ENCODE assay signal across 11 cellular contexts in the genomic region with DNA sequence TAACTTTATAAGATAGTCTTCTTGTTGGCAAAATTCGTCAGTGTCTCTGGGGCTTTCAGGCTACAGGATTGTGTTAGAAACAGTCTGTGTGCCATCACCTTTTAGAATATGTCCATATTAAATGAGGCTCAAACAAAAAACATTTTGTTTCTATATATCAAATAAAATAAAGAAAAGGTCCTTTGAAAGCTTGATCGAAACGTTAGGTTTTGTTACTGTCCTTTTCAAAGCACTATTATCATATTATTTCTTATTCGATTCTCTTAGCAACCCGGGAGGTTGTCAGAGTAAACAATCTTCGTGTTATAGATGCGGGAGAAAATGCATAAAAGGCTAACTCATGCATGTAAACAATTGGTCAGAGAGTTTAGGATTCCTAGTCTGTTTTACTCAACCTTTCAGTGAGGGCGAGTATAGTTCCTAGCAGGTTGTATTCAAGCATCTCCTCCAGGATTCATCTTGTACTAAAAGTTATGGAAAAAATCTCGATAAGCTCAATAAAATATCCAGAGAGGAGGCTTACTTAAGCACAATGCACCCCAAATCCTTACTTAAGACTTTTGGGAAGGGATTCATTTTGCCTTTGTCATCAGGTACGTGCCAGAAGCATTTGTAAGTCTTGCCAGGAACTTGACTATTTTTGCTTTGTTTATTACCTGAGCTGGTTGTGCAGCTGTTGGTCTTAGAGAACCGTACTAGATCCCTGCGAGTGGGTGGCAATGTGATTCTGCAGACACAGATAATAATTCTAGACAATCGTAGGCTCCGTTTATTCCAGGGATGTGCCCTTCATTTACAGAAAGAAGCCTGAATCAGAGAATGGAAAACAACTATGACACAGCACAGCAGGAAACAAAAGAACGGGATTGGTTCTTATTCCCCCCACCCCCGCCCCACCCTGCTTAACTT.
DNase-seq lines count a peak whose midpoint lies in the region; ATAC-seq, FAIRE-seq and TF ChIP-seq lines count a peak whose summit lies in the region.
"Had no signal": no experiment of that assay in that cellular context is flagged by ENCODE, and none has a peak within 500 bp of the region (broad histone marks: within the 10 kb centered on the region; RNA-seq: fewer than 3 reads in every experiment).

No MANE protein-coding gene starts in this region.

- H3K36me3 ChIP-seq in HEK293 (ENCODE audit: control insufficient read depth in 2 of 2, insufficient read depth in 1 of 2, low read length in 2 of 2): no peaks in the 10 kb centered on the region
- H3K36me3 ChIP-seq in HepG2 (replicated peaks in 1 of 2; ENCODE audit: control insufficient read depth in 1 of 2, insufficient read depth in 2 of 2, low read length in 2 of 2): no peaks in the 10 kb centered on the region
- H3K36me3 ChIP-seq in left ventricle myocardium inferior: no peaks in the 10 kb centered on the region

- peak overlapping the region; percentile 12 for H2AFZ ChIP-seq in HepG2 (ENCODE audit: low read length)

- H4K20me1 ChIP-seq in HepG2 (ENCODE audit: insufficient read depth, low read length): no peaks in the 10 kb centered on the region

- H3K4me2 ChIP-seq in HepG2 (ENCODE audit: low read depth, low read length): peak overlapping the region; percentile 58

- TF ChIP-seq RAD21 in HepG2 (CRISPR knock-in tag; IDR thresholded peaks at IDR 0.05): no peak

- CTCF ChIA-PET in HEK293 (lab: Yijun Ruan, JAX): interaction anchor here (1.0 to 1.3 kb wide), 2 partner anchors 18 to 163 kb away, joined by 4 read pairs; no protein-coding TSS in a partner anchor
- CTCF ChIA-PET in HepG2 (lab: Yijun Ruan, JAX; ENCODE audit: low intra/inter-chr PET ratio, low total read pairs): no interaction called here

- H3K9me3 ChIP-seq in HEK293 (ENCODE audit: control insufficient read depth, insufficient read depth, low read depth, low read length) (no peaks in the 10 kb centered on the region), HepG2 (ENCODE audit: low read length) (no peaks in the 10 kb centered on the region), left ventricle myocardium inferior (replicated peaks) (no peaks in the 10 kb centered on the region)

- peak overlapping the region; percentile 98 for H3K27ac Mint-ChIP-seq in activated T-helper 1 cell treated with anti-CD3 and anti-CD28 coated beads, Interleukin-12 subunit alpha, Interleukin-12 subunit beta, Interleukin-2, Interleukin-4 antibody, amounts not matched to agents 30 ng/mL and 10 ng/mL and 1 ng/mL, durations not matched to agents 14 hours and 24 hours and 36 hours

- no peaks in the 10 kb centered on the region for H3K9me3 Mint-ChIP-seq in activated T-helper 1 cell treated with anti-CD3 and anti-CD28 coated beads, Interleukin-12 subunit alpha, Interleukin-12 subunit beta, Interleukin-2, Interleukin-4 antibody, amounts not matched to agents 30 ng/mL and 10 ng/mL and 1 ng/mL, durations not matched to agents 14 hours and 24 hours and 36 hours

- TF ChIP-seq EP300 in HepG2 (IDR thresholded peaks at IDR 0.05; ENCODE audit: low read depth in 2 of 2, low read length in 2 of 2) (peak in 1 of 2 experiments; percentile 40; a peak in 1 of 4 replicates), HepG2 (CRISPR knock-in tag; IDR thresholded peaks at IDR 0.05; ENCODE audit: borderline replicate concordance) (no peak)

- no peak for TF ChIP-seq CTCF in HEK293 (tag by site-specific recombination; IDR thresholded peaks at IDR 0.05)
- TF ChIP-seq CTCF in HepG2 (CRISPR knock-in tag; IDR thresholded peaks at IDR 0.05): no peak
- no peak for TF ChIP-seq CTCF in left ventricle myocardium inferior (IDR thresholded peaks at IDR 0.05; ENCODE audit: borderline replicate concordance)

- no peak overlapping the region for H3K27ac ChIP-seq in HEK293 (ENCODE audit: extremely low read depth, low read depth, low read length)
- peak overlapping the region; percentile 48 for H3K27ac ChIP-seq in HepG2 (ENCODE audit: extremely low read length, insufficient read depth, low read length)
- H3K27ac ChIP-seq in left ventricle myocardium inferior (replicated peaks): no peak overlapping the region

- no peak for FAIRE-seq in HepG2 (lab: Jason Lieb, UNC)

- ATAC-seq in HepG2 (no peak; the same call in 2 of the 3 replicates), HG03175 (IDR thresholded peaks at IDR 0.05; ENCODE audit: unreplicated experiment) (no peak), GM21717 (IDR thresholded peaks at IDR 0.05; ENCODE audit: unreplicated experiment) (no peak)

- intact Hi-C loops in activated T-helper 1 cell treated with anti-CD3 and anti-CD28 coated beads, Interleukin-12 subunit alpha, Interleukin-12 subunit beta, Interleukin-2, Interleukin-4 antibody, amounts not matched to agents 30 ng/mL and 10 ng/mL and 1 ng/mL, durations not matched to agents 14 hours and 24 hours and 36 hours (cut with micrococcal nuclease): loop anchor here (2.0 kb wide), 1 partner anchor 100 kb away; no protein-coding TSS in a partner anchor
- intact Hi-C loops in HepG2 (cut with micrococcal nuclease; ENCODE audit: unreplicated experiment) (no loop called here), left ventricle myocardium inferior (cut with micrococcal nuclease) (no loop called here)

- H3K27me3 ChIP-seq in HepG2 (ENCODE audit: control insufficient read depth in 1 of 2, insufficient read depth in 2 of 2, low read length in 2 of 2) (no peaks in the 10 kb centered on the region), left ventricle myocardium inferior (ENCODE audit: low read depth) (no peaks in the 10 kb centered on the region)

- H3K4me1 ChIP-seq in HEK293 (ENCODE audit: control insufficient read depth, insufficient read depth, low read length): no peaks in the 10 kb centered on the region; the same call in 1 of the 2 replicates
- peaks cover 59% of the 10 kb centered on the region for H3K4me1 ChIP-seq in HepG2 (ENCODE audit: insufficient read depth, low read length)
- peaks cover 14% of the 10 kb centered on the region for H3K4me1 ChIP-seq in left ventricle myocardium inferior

- WGBS in HepG2 (ENCODE audit: low lambda C conversion rate): 74% methylated on average over 16 of the region's 16 CpGs

- no peak overlapping the region for H3K4me3 ChIP-seq in HEK293 (ENCODE audit: low read depth, low read length)
- H3K4me3 ChIP-seq in HepG2 (replicated peaks in 1 of 3; ENCODE audit: insufficient read depth in 1 of 3, low read depth in 2 of 3, low read length in 3 of 3): no peak overlapping the region; a peak in 1 of 6 replicates
- no peak overlapping the region for H3K4me3 ChIP-seq in left ventricle myocardium inferior

- no peaks in the 10 kb centered on the region for H3K79me2 ChIP-seq in HepG2 (ENCODE audit: insufficient read depth, low read length)

- DNase-seq in A172 (ENCODE audit: low spot score) (peak; percentile 87), HepG2 (ENCODE audit: low spot score) (no peak), foreskin melanocyte (no peak), left ventricle myocardium inferior (no peak)
- no peak for DNase-seq in activated T-helper 1 cell treated with anti-CD3 and anti-CD28 coated beads, Interleukin-12 subunit alpha, Interleukin-12 subunit beta, Interleukin-2, Interleukin-4 antibody, amounts not matched to agents 30 ng/mL and 10 ng/mL and 1 ng/mL, durations not matched to agents 14 hours and 24 hours and 36 hours (ENCODE audit: low spot score)
- DNase-seq: GOT3; NCI-H146; stimulated activated CD4-positive, alpha-beta T cell treated with anti-CD3 and anti-CD28 coated beads, Interleukin-4, amount 100 ng/mL, for 1 hour had no signal

- H3K4me1 Mint-ChIP-seq in activated T-helper 1 cell treated with anti-CD3 and anti-CD28 coated beads, Interleukin-12 subunit alpha, Interleukin-12 subunit beta, Interleukin-2, Interleukin-4 antibody, amounts not matched to agents 30 ng/mL and 10 ng/mL and 1 ng/mL, durations not matched to agents 14 hours and 24 hours and 36 hours (ENCODE audit: low read depth): peaks cover 78% of the 10 kb centered on the region

- no peaks in the 10 kb centered on the region for H3K27me3 Mint-ChIP-seq in activated T-helper 1 cell treated with anti-CD3 and anti-CD28 coated beads, Interleukin-12 subunit alpha, Interleukin-12 subunit beta, Interleukin-2, Interleukin-4 antibody, amounts not matched to agents 30 ng/mL and 10 ng/mL and 1 ng/mL, durations not matched to agents 14 hours and 24 hours and 36 hours (ENCODE audit: insufficient read depth)

- no peaks in the 10 kb centered on the region for H3K36me3 Mint-ChIP-seq in activated T-helper 1 cell treated with anti-CD3 and anti-CD28 coated beads, Interleukin-12 subunit alpha, Interleukin-12 subunit beta, Interleukin-2, Interleukin-4 antibody, amounts not matched to agents 30 ng/mL and 10 ng/mL and 1 ng/mL, durations not matched to agents 14 hours and 24 hours and 36 hours (ENCODE audit: low read depth)

- no peak for TF ChIP-seq POLR2A in HepG2 (IDR thresholded peaks at IDR 0.05; ENCODE audit: insufficient read depth in 1 of 2, low read depth in 2 of 2, low read length in 2 of 2)

- TSS peak; percentile 71 for BruUV-seq in HepG2 (replicated peaks; lab: Mats Ljungman, UMichigan)

- in situ Hi-C loops in HepG2 (cut with HindIII; ENCODE audit: extremely low pct_ligation_motif_present, low pct_unique_long_range_greater_than_20kb): no loop called here

- H3K9ac ChIP-seq in HepG2 (ENCODE audit: insufficient read depth, low read depth, low read length): peak overlapping the region; percentile 50

- POLR2A ChIA-PET in HEK293 (lab: Yijun Ruan, JAX) (interaction anchor here (1.1 kb wide), 1 partner anchor 15 kb away, joined by 3 read pairs; no protein-coding TSS in a partner anchor), HepG2 (lab: Yijun Ruan, JAX) (interaction anchor here (0.8 to 3.2 kb wide), 3 partner anchors 11 to 42 kb away, joined by 3 to 19 read pairs (median 8); no protein-coding TSS in a partner anchor)

- no peak overlapping the region for H3K4me3 Mint-ChIP-seq in activated T-helper 1 cell treated with anti-CD3 and anti-CD28 coated beads, Interleukin-12 subunit alpha, Interleukin-12 subunit beta, Interleukin-2, Interleukin-4 antibody, amounts not matched to agents 30 ng/mL and 10 ng/mL and 1 ng/mL, durations not matched to agents 14 hours and 24 hours and 36 hours

TF ChIP-seq in HEK293, 187 proteins besides CTCF, POLR2A, EP300 and RAD21 (continues in another document):
- TF ChIP-seq KLF10 (tag by site-specific recombination; IDR thresholded peaks at IDR 0.05): peak; percentile 76
- peak; percentile 27; the same call in 1 of the 2 replicates for TF ChIP-seq ZBTB17 (tag by site-specific recombination; IDR thresholded peaks at IDR 0.05)

TF ChIP-seq in HepG2, 621 proteins besides CTCF, POLR2A, EP300 and RAD21 (continues in another document):
- no peak for TF ChIP-seq TSC22D2 (CRISPR knock-in tag; IDR thresholded peaks at IDR 0.05; ENCODE audit: borderline replicate concordance)
- TF ChIP-seq NFYB (CRISPR knock-in tag; IDR thresholded peaks at IDR 0.05): peak; percentile 55
- TF ChIP-seq POGZ (CRISPR knock-in tag; IDR thresholded peaks at IDR 0.05): 0 out of 2 replicates have a peak, but pooled peaks have one; percentile 41
